16 cellular contexts compared by ENCODE assay signal in the genomic region with DNA sequence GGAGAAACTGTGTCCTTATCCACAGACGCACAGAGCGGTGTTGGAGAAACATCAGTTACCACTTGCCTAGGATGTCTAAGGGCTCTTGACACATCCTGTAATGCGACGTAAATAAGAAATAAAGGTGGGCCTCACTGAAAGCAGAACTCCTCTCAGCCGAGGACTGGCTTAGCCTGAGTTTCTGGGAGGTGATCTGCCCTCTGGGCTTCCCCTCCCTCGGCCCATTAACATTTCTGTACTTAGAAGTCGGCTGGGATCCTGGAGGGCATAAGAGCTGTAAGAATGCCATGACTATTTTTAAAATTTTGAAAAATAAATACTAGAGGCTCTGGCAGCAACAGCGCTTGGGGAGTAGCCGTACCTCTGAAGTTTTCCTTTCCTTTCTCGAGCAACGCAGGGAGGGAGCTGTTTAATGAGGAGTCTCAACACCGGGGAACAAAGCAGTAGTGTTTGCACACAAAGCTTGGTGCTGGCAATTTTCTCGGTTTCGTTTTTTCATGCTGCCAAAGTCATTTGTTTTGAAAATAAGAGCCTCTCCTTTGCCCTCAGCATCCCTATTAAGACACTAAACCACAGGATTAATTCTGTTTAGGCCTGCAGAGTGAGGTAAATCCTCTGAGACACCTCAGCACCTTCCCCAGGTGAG.
DNase-seq lines count a peak whose midpoint lies in the region; ATAC-seq and TF ChIP-seq lines count a peak whose summit lies in the region.
"Had no signal": no experiment of that assay in that cellular context is flagged by ENCODE, and none has a peak within 500 bp of the region (broad histone marks: within the 10 kb centered on the region; RNA-seq: fewer than 3 reads in every experiment).

No MANE protein-coding gene starts in this region.

- no peak overlapping the region for H2AK5ac ChIP-seq in mesenchymal stem cell (ENCODE audit: low read length, severe bottlenecking)

- no peak overlapping the region for H3K9ac ChIP-seq in mesenchymal stem cell (ENCODE audit: low read length)

- 84% methylated on average over 13 of the region's 14 CpGs for WGBS in mesenchymal stem cell

- H2BK5ac ChIP-seq in mesenchymal stem cell (ENCODE audit: low read depth, low read length, poor library complexity, severe bottlenecking), result no peak overlapping the region

- no peak overlapping the region for H4K91ac ChIP-seq in mesenchymal stem cell (ENCODE audit: low read length)

- H3K9me3 ChIP-seq in left lung (no peaks in the 10 kb centered on the region), mesenchymal stem cell (ENCODE audit: control insufficient read depth, low read length) (no peaks in the 10 kb centered on the region)
- H3K9me3 ChIP-seq: tibial artery had no signal

- no peak overlapping the region for H3K4me2 ChIP-seq in mesenchymal stem cell (ENCODE audit: low read length, poor library complexity, severe bottlenecking)

- no peak overlapping the region for H3K4me3 ChIP-seq in left lung
- H3K4me3 ChIP-seq in mesenchymal stem cell (ENCODE audit: insufficient read depth in 1 of 2, low read depth in 1 of 2, low read length in 2 of 2), result no peak overlapping the region
- H3K4me3 ChIP-seq: tibial artery had no signal

- no peak overlapping the region for H3K4ac ChIP-seq in mesenchymal stem cell (ENCODE audit: low read depth in 1 of 2, low read length in 2 of 2)

- no peak overlapping the region for H2BK120ac ChIP-seq in mesenchymal stem cell (ENCODE audit: low read depth, low read length)

- H3K14ac ChIP-seq in mesenchymal stem cell (ENCODE audit: low read length in 2 of 2), result no peak overlapping the region

- peaks cover 4% of the 10 kb centered on the region for H3K79me1 ChIP-seq in mesenchymal stem cell (replicated peaks; ENCODE audit: low read length, poor library complexity, severe bottlenecking)

- H3K27ac ChIP-seq in caudate nucleus (ENCODE audit: low read depth, low read length) (peak overlapping the region; percentile 6), left lung (peak overlapping the region in 1 of 2 donors; percentile 57), mesenchymal stem cell (ENCODE audit: low read length, poor library complexity, severe bottlenecking) (no peak overlapping the region)
- H3K27ac ChIP-seq: tibial artery had no signal

- DNase-seq in NCI-H1417 (lab: John Stamatoyannopoulos, UW) (peak in 2 of 3 experiments; percentile 9 to 32), NCI-H1417 treated with DMSO at 0.1 percent for 48 hours (lab: John Stamatoyannopoulos, UW) (no peak), caudate nucleus (lab: John Stamatoyannopoulos, UW) (peak in 21 of 61 donors; percentile 2 to 71 (median 14)), left lung (no peak), superior temporal gyrus (ENCODE audit: extremely low spot score) (peak; percentile 68), mesenchymal stem cell (no peak)
- DNase-seq: 8988T; activated CD4-positive, CD25-positive, alpha-beta regulatory T cell treated with anti-CD3 and anti-CD28 coated beads, Interleukin-2, amount 50 U/mL, for 72 hours; activated naive CD4-positive, alpha-beta T cell treated with Interleukin-2 at 50 U/mL for 16 hours; CD4-positive, CD25-positive, alpha-beta regulatory T cell; naive B cell; NCI-H446 treated with DMSO at 0.1 percent for 48 hours; T-helper 17 cell; tibial artery had no signal

- ATAC-seq in left lung, result peak; percentile 90
- ATAC-seq in HG02588 (IDR thresholded peaks at IDR 0.05; ENCODE audit: unreplicated experiment), result no peak
- ATAC-seq in GM21360 (IDR thresholded peaks at IDR 0.05; ENCODE audit: unreplicated experiment), result no peak
- ATAC-seq: T-helper 17 cell had no signal

- no peaks in the 10 kb centered on the region for H3K36me3 ChIP-seq in left lung
- no peaks in the 10 kb centered on the region for H3K36me3 ChIP-seq in mesenchymal stem cell (ENCODE audit: control insufficient read depth in 1 of 2, insufficient read depth in 2 of 2, low read depth in 1 of 2, low read length in 2 of 2)
- H3K36me3 ChIP-seq: tibial artery had no signal

- H3K27me3 ChIP-seq in left lung (no peaks in the 10 kb centered on the region), mesenchymal stem cell (ENCODE audit: control insufficient read depth in 1 of 2, insufficient read depth in 1 of 2, low read length in 2 of 2) (no peaks in the 10 kb centered on the region)
- H3K27me3 ChIP-seq: tibial artery had no signal

- H3K4me1 ChIP-seq in left lung, result peaks cover 0 to 4% of the 10 kb centered on the region in 2 donors
- peaks cover 7% of the 10 kb centered on the region for H3K4me1 ChIP-seq in mesenchymal stem cell (ENCODE audit: control insufficient read depth, insufficient read depth, low read depth, low read length)

- no peak overlapping the region for H2BK12ac ChIP-seq in mesenchymal stem cell (ENCODE audit: low read length in 2 of 2)

- H3K23ac ChIP-seq in mesenchymal stem cell (ENCODE audit: low read length in 2 of 2), result no peak overlapping the region

- no peak overlapping the region for H4K8ac ChIP-seq in mesenchymal stem cell (ENCODE audit: low read length)

- intact Hi-C loops in left lung (cut with DNase I), result loop anchor here in 1 of 2 donors (10.0 kb wide), 1 partner anchor 854 kb away; a partner anchor contains a TSS

- no peak overlapping the region for H2BK15ac ChIP-seq in mesenchymal stem cell (ENCODE audit: low read depth, poor library complexity, severe bottlenecking)

- H2AFZ ChIP-seq in mesenchymal stem cell (ENCODE audit: low read depth, low read length), result no peak overlapping the region

- H3K18ac ChIP-seq in mesenchymal stem cell (ENCODE audit: low read depth in 1 of 2, low read length in 2 of 2), result no peak overlapping the region

- no peak for TF ChIP-seq CTCF in left lung (IDR thresholded peaks at IDR 0.05)

Comparison
In these comparisons a context has a peak if more than half of its experiments do, and no peak if none do; other contexts are left out.
1. DNase-seq: peak in NCI-H1417 (2 of 3) and superior temporal gyrus (single experiment); none in NCI-H1417 treated with DMSO at 0.1 percent for 48 hours (single experiment), left lung (0 of 2) and mesenchymal stem cell (single experiment).